19 cellular contexts compared by ENCODE assay signal in genomic region chr15:25838191-25838870, GRCh38. TPM values are rescaled to one million over a fixed set of nuclear protein-coding genes. Genes with fewer than 3 reads are reported as not detected.
DNase-seq lines count a peak whose midpoint lies in the region; ATAC-seq and TF ChIP-seq lines count a peak whose summit lies in the region.
"Had no signal": no experiment of that assay in that cellular context is flagged by ENCODE, and none has a peak within 500 bp of the region (broad histone marks: within the 10 kb centered on the region; RNA-seq: fewer than 3 reads in every experiment).

No MANE protein-coding gene starts in this region.

- H3K79me2 ChIP-seq in PC-3 (ENCODE audit: low read length), result no peaks in the 10 kb centered on the region

- no peak overlapping the region for H3K4me3 Mint-ChIP-seq in activated T-cell treated with anti-CD3 and anti-CD28 coated beads, Interleukin-2, amount 50 U/mL, for 24 hours
- H3K4me3 Mint-ChIP-seq in naive thymus-derived CD8-positive, alpha-beta T cell, result peak overlapping the region in 6 of 10 donors; percentile 4 to 58 (median 29)

- H3K9ac ChIP-seq in BLaER1, result no peak overlapping the region
- no peak overlapping the region for H3K9ac ChIP-seq in PC-3 (ENCODE audit: low read length)
- H3K9ac ChIP-seq: GM23248 had no signal

- POLR2A ChIA-PET in PC-3 (lab: Charles Lee; ENCODE audit: unreplicated experiment), result no interaction called here
- POLR2A ChIA-PET in naive thymus-derived CD8-positive, alpha-beta T cell (lab: Charles Lee), result interaction anchor here (0.6 to 1.2 kb wide), 2 partner anchors 24 to 59 kb away, joined by 3 read pairs; partner anchors contain the start of gene ATP10A

- H3K4me1 ChIP-seq in BLaER1, result peaks cover 41% of the 10 kb centered on the region
- H3K4me1 ChIP-seq in PC-3 (ENCODE audit: insufficient read depth, low read length), result peaks cover 15% of the 10 kb centered on the region; the same call in 1 of the 2 replicates
- H3K4me1 ChIP-seq: A549 had no signal

- BruUV-seq in PC-3 (replicated peaks; lab: Mats Ljungman, UMichigan), result no TSS peak

- H4K20me1 ChIP-seq in BLaER1 (peaks cover 90% of the 10 kb centered on the region), PC-3 (ENCODE audit: low read length) (no peaks in the 10 kb centered on the region)

- H3K9me2 ChIP-seq in PC-3 (replicated peaks; ENCODE audit: low read length), result no peaks in the 10 kb centered on the region

- H3K27me3 ChIP-seq in BLaER1 (no peaks in the 10 kb centered on the region), PC-3 (ENCODE audit: low read length) (no peaks in the 10 kb centered on the region)

- H3K27ac Mint-ChIP-seq in activated T-cell treated with anti-CD3 and anti-CD28 coated beads, Interleukin-2, amount 50 U/mL, for 24 hours, result peak overlapping the region; percentile 63
- H3K27ac Mint-ChIP-seq in naive thymus-derived CD8-positive, alpha-beta T cell, result peak overlapping the region in 5 of 10 donors; percentile 4 to 67 (median 20)

- H3K36me3 Mint-ChIP-seq in activated T-cell treated with anti-CD3 and anti-CD28 coated beads, Interleukin-2, amount 50 U/mL, for 24 hours (ENCODE audit: low read depth), result peaks cover 57% of the 10 kb centered on the region
- peaks cover 0 to 19% (median 0%) of the 10 kb centered on the region in 3 donors for H3K36me3 Mint-ChIP-seq in naive thymus-derived CD8-positive, alpha-beta T cell

- H3K4me3 ChIP-seq in BLaER1 (no peak overlapping the region), PC-3 (ENCODE audit: low read length) (no peak overlapping the region)
- H3K4me3 ChIP-seq: A549, GM23248, K562 had no signal

- no peaks in the 10 kb centered on the region for H3K9me3 Mint-ChIP-seq in activated T-cell treated with anti-CD3 and anti-CD28 coated beads, Interleukin-2, amount 50 U/mL, for 24 hours
- H3K9me3 Mint-ChIP-seq in naive thymus-derived CD8-positive, alpha-beta T cell, result peaks cover 0 to 2% (median 0%) of the 10 kb centered on the region in 9 donors

- intact Hi-C loops in PC-3 (cut with micrococcal nuclease), result no loop called here

- H3K4me2 ChIP-seq in BLaER1 (peak overlapping the region; percentile 85), PC-3 (ENCODE audit: low read length) (peak overlapping the region; percentile 40; the same call in 1 of the 2 replicates)
- H3K4me2 ChIP-seq: A549 had no signal

- no peaks in the 10 kb centered on the region for H3K27me3 Mint-ChIP-seq in activated T-cell treated with anti-CD3 and anti-CD28 coated beads, Interleukin-2, amount 50 U/mL, for 24 hours
- H3K27me3 Mint-ChIP-seq in naive thymus-derived CD8-positive, alpha-beta T cell, result peaks cover 0 to 3% (median 0%) of the 10 kb centered on the region in 5 donors

- H2AFZ ChIP-seq in PC-3 (ENCODE audit: low read length), result no peak overlapping the region
- H2AFZ ChIP-seq: GM23248 had no signal

- H3K27ac ChIP-seq in BLaER1, result no peak overlapping the region
- no peak overlapping the region for H3K27ac ChIP-seq in PC-3 (ENCODE audit: low read length)
- H3K27ac ChIP-seq: A549, GM23248, HL-60 had no signal

- no peak for TF ChIP-seq CTCF in PC-3 (conservative IDR thresholded peaks at IDR 0.05; ENCODE audit: low read depth, low read length)

- DNase-seq in activated T-cell treated with anti-CD3 and anti-CD28 coated beads, Interleukin-2, amount 50 U/mL, for 24 hours, result no peak
- no peak for DNase-seq in activated T-cell treated with anti-CD3 and anti-CD28 coated beads for 4 hours
- DNase-seq in PC-3, result no peak
- DNase-seq in naive thymus-derived CD8-positive, alpha-beta T cell, result no peak
- no peak for DNase-seq in cerebellar cortex (ENCODE audit: low spot score)
- DNase-seq: DMS 273 treated with DMSO at 0.1 percent for 48 hours, GM23248, NCI-H1048, NCI-H1694, NCI-H2107, NCI-H226, NCI-H526 treated with DMSO at 0.1 percent for 48 hours, OCI-M1 had no signal

- H3K36me3 ChIP-seq in BLaER1, result peaks cover 20% of the 10 kb centered on the region
- no peaks in the 10 kb centered on the region for H3K36me3 ChIP-seq in PC-3 (ENCODE audit: low read depth, low read length)

- H3K4me1 Mint-ChIP-seq in activated T-cell treated with anti-CD3 and anti-CD28 coated beads, Interleukin-2, amount 50 U/mL, for 24 hours (ENCODE audit: low read depth), result peaks cover 76% of the 10 kb centered on the region
- H3K4me1 Mint-ChIP-seq in naive thymus-derived CD8-positive, alpha-beta T cell, result peaks cover 28 to 68% (median 63%) of the 10 kb centered on the region in 4 donors

- H3K9me3 ChIP-seq in BLaER1 (no peaks in the 10 kb centered on the region), PC-3 (ENCODE audit: low read length) (no peaks in the 10 kb centered on the region)
- H3K9me3 ChIP-seq: A549 had no signal

- ATAC-seq in PC-3 (no peak), GM19395 (IDR thresholded peaks at IDR 0.05; ENCODE audit: unreplicated experiment) (no peak), HG03175 (IDR thresholded peaks at IDR 0.05; ENCODE audit: unreplicated experiment) (no peak)
- no peak for ATAC-seq in naive thymus-derived CD8-positive, alpha-beta T cell
- ATAC-seq: A549, K562 had no signal

- CTCF ChIA-PET in PC-3 (lab: Charles Lee), result no interaction called here

- no peaks in the 10 kb centered on the region for H3F3A ChIP-seq in PC-3 (ENCODE audit: low read length, unreplicated experiment)

RNA-seq across cellular contexts. Expression of gene ATP10A, which starts 24.8 kb away (rescaled TPM):
- 2.6 and 5.0 TPM in 2 replicates for total RNA-seq in PC-3 (2014; rRNA removed)
- 10 to 100 TPM; 55.2 to 59.1 TPM for total RNA-seq in naive thymus-derived CD8-positive, alpha-beta T cell
- polyA plus RNA-seq in naive thymus-derived CD8-positive, alpha-beta T cell, result 10 to 100 TPM in 1 of 3 donors, 1 to 10 TPM in 2; 5.2 to 18.1 (median 5.9) TPM
- polyA plus RNA-seq: K562 had no signal
